Comparison of ENCODE assay signal across 1 cellular context in genomic region chr3:73056365-73057150, GRCh38.
TF ChIP-seq lines count a peak whose summit lies in the region.

No MANE protein-coding gene starts in this region.

TF ChIP-seq in HepG2, 621 proteins besides CTCF, POLR2A, EP300 and RAD21:
- TF ChIP-seq ZNF746 (CRISPR knock-in tag; IDR thresholded peaks at IDR 0.05), result no peak
- no peak for TF ChIP-seq ZNF232 (CRISPR knock-in tag; IDR thresholded peaks at IDR 0.05; ENCODE audit: borderline replicate concordance)
- TF ChIP-seq GZF1 (CRISPR knock-in tag; IDR thresholded peaks at IDR 0.05), result no peak
- no peak for TF ChIP-seq ZNF318 (CRISPR knock-in tag; IDR thresholded peaks at IDR 0.05)
- TF ChIP-seq, protein P1, sequence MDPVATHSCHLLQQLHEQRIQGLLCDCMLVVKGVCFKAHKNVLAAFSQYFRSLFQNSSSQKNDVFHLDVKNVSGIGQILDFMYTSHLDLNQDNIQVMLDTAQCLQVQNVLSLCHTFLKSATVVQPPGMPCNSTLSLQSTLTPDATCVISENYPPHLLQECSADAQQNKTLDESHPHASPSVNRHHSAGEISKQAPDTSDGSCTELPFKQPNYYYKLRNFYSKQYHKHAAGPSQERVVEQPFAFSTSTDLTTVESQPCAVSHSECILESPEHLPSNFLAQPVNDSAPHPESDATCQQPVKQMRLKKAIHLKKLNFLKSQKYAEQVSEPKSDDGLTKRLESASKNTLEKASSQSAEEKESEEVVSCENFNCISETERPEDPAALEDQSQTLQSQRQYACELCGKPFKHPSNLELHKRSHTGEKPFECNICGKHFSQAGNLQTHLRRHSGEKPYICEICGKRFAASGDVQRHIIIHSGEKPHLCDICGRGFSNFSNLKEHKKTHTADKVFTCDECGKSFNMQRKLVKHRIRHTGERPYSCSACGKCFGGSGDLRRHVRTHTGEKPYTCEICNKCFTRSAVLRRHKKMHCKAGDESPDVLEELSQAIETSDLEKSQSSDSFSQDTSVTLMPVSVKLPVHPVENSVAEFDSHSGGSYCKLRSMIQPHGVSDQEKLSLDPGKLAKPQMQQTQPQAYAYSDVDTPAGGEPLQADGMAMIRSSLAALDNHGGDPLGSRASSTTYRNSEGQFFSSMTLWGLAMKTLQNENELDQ (CRISPR knock-in tag; IDR thresholded peaks at IDR 0.05; ENCODE audit: borderline replicate concordance), result no peak
- no peak for TF ChIP-seq HOXA7 (CRISPR knock-in tag; IDR thresholded peaks at IDR 0.05)
- no peak for TF ChIP-seq CREB3 (CRISPR knock-in tag; IDR thresholded peaks at IDR 0.05)
- 0 out of 2 replicates have a peak, but pooled peaks have one; percentile 43 for TF ChIP-seq ELF4 (CRISPR knock-in tag; IDR thresholded peaks at IDR 0.05; ENCODE audit: borderline replicate concordance)
- no peak for TF ChIP-seq ATM (IDR thresholded peaks at IDR 0.05; ENCODE audit: borderline replicate concordance)
- no peak for TF ChIP-seq HMGXB4 (CRISPR knock-in tag; IDR thresholded peaks at IDR 0.05; ENCODE audit: borderline replicate concordance in 1 of 2, low read depth in 1 of 2)
- TF ChIP-seq, protein P2, sequence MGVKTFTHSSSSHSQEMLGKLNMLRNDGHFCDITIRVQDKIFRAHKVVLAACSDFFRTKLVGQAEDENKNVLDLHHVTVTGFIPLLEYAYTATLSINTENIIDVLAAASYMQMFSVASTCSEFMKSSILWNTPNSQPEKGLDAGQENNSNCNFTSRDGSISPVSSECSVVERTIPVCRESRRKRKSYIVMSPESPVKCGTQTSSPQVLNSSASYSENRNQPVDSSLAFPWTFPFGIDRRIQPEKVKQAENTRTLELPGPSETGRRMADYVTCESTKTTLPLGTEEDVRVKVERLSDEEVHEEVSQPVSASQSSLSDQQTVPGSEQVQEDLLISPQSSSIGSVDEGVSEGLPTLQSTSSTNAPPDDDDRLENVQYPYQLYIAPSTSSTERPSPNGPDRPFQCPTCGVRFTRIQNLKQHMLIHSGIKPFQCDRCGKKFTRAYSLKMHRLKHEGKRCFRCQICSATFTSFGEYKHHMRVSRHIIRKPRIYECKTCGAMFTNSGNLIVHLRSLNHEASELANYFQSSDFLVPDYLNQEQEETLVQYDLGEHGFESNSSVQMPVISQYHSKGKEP (CRISPR knock-in tag; IDR thresholded peaks at IDR 0.05), result no peak
- TF ChIP-seq KLF12 (CRISPR knock-in tag; IDR thresholded peaks at IDR 0.05; ENCODE audit: borderline replicate concordance), result no peak
- TF ChIP-seq SMC3 (IDR thresholded peaks at IDR 0.05; ENCODE audit: low read length), result peak; percentile 74
- no peak for TF ChIP-seq ZMAT5 (CRISPR knock-in tag; IDR thresholded peaks at IDR 0.05; ENCODE audit: borderline replicate concordance, low read depth)
- TF ChIP-seq MNT (IDR thresholded peaks at IDR 0.05), result no peak
- no peak for TF ChIP-seq DNMT1 (CRISPR knock-in tag; IDR thresholded peaks at IDR 0.05)
- no peak for TF ChIP-seq ZNF256 (CRISPR knock-in tag; conservative IDR thresholded peaks at IDR 0.05)
- TF ChIP-seq CBX5 (CRISPR knock-in tag; IDR thresholded peaks at IDR 0.05; ENCODE audit: borderline replicate concordance), result no peak
- no peak for TF ChIP-seq RBAK (CRISPR knock-in tag; IDR thresholded peaks at IDR 0.05)
- no peak for TF ChIP-seq ZNF724P (CRISPR knock-in tag; IDR thresholded peaks at IDR 0.05; ENCODE audit: borderline replicate concordance)
- no peak for TF ChIP-seq NFKB2 (CRISPR knock-in tag; IDR thresholded peaks at IDR 0.05; ENCODE audit: borderline replicate concordance)
- no peak for TF ChIP-seq TBL1XR1 (IDR thresholded peaks at IDR 0.05; ENCODE audit: borderline replicate concordance, low read length, partially characterized antibody)
- TF ChIP-seq IKZF4 (CRISPR knock-in tag; IDR thresholded peaks at IDR 0.05; ENCODE audit: borderline replicate concordance, low read depth, not compliant biosample characterization), result no peak
- peak; percentile 75 for TF ChIP-seq STAG1 (CRISPR knock-in tag; IDR thresholded peaks at IDR 0.05)
- TF ChIP-seq, protein P3, sequence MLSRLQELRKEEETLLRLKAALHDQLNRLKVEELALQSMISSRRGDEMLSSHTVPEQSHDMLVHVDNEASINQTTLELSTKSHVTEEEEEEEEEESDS (CRISPR knock-in tag; IDR thresholded peaks at IDR 0.05; ENCODE audit: borderline replicate concordance), result no peak
- no peak for TF ChIP-seq ZNF430 (CRISPR knock-in tag; IDR thresholded peaks at IDR 0.05)
- no peak for TF ChIP-seq ZBTB34 (CRISPR knock-in tag; IDR thresholded peaks at IDR 0.05)
- no peak for TF ChIP-seq ZNF709 (CRISPR knock-in tag; IDR thresholded peaks at IDR 0.05)
- peak; percentile 53 for TF ChIP-seq RBM22 (optimal IDR thresholded peaks at IDR 0.05; ENCODE audit: low read length)
- TF ChIP-seq ZNF713 (CRISPR knock-in tag; IDR thresholded peaks at IDR 0.05), result no peak
- TF ChIP-seq ZNF354B (CRISPR knock-in tag; IDR thresholded peaks at IDR 0.05), result no peak
- no peak for TF ChIP-seq ZNF205 (CRISPR knock-in tag; IDR thresholded peaks at IDR 0.05)
